In genomic region chr5:87340716-87341115, GRCh38 we compare ENCODE assay signal across 8 cellular contexts.
DNase-seq lines count a peak whose midpoint lies in the region; ATAC-seq and TF ChIP-seq lines count a peak whose summit lies in the region.

No MANE protein-coding gene starts in this region.

- no peaks in the 10 kb centered on the region for H4K20me1 ChIP-seq in smooth muscle cell (ENCODE audit: low read depth)

- TF ChIP-seq CTCF in right atrium auricular region (IDR thresholded peaks at IDR 0.05) (no peak), vagina (IDR thresholded peaks at IDR 0.05) (no peak), sigmoid colon (IDR thresholded peaks at IDR 0.05) (no peak), smooth muscle cell (IDR thresholded peaks at IDR 0.05; ENCODE audit: borderline replicate concordance, insufficient read depth, poor library complexity, severe bottlenecking) (no peak)

- H3K9me3 Mint-ChIP-seq in activated CD8-positive, alpha-beta T cell treated with anti-CD3 and anti-CD28 coated beads, Interleukin-2, amount 10 ng/mL, durations not matched to agents 7 days and 5 days (ENCODE audit: insufficient read depth): peaks cover 7% of the 10 kb centered on the region

- peaks cover 51% of the 10 kb centered on the region for H3K36me3 Mint-ChIP-seq in activated CD8-positive, alpha-beta T cell treated with anti-CD3 and anti-CD28 coated beads, Interleukin-2, amount 10 ng/mL, durations not matched to agents 7 days and 5 days (ENCODE audit: low read depth)

- DNase-seq in right atrium auricular region (ENCODE audit: low spot score) (no peak), Right ventricle myocardium inferior (ENCODE audit: missing footprints) (no peak), vagina (ENCODE audit: extremely low spot score in 2 of 2) (no peak), sigmoid colon (no peak), COLO829 (ENCODE audit: low spot score) (no peak), smooth muscle cell (lab: John Stamatoyannopoulos, UW; ENCODE audit: unreplicated experiment) (no peak)
- DNase-seq in activated CD8-positive, alpha-beta T cell treated with anti-CD3 and anti-CD28 coated beads, Interleukin-2, amount 10 ng/mL, durations not matched to agents 7 days and 5 days: peak; percentile 26

- no peak overlapping the region for H3K4me2 ChIP-seq in smooth muscle cell

- ATAC-seq in Right ventricle myocardium inferior (no peak), HG03097 (IDR thresholded peaks at IDR 0.05; ENCODE audit: low FRiP score, unreplicated experiment) (peak; percentile 100)
- peak; percentile 99 for ATAC-seq in activated CD8-positive, alpha-beta T cell treated with anti-CD3 and anti-CD28 coated beads, Interleukin-2, amount 10 ng/mL, durations not matched to agents 7 days and 5 days

- H3K9me3 ChIP-seq in right atrium auricular region (no peaks in the 10 kb centered on the region), vagina (no peaks in the 10 kb centered on the region), sigmoid colon (no peaks in the 10 kb centered on the region), smooth muscle cell (replicated peaks; ENCODE audit: low read depth) (no peaks in the 10 kb centered on the region)

- H3K4me3 Mint-ChIP-seq in activated CD8-positive, alpha-beta T cell treated with anti-CD3 and anti-CD28 coated beads, Interleukin-2, amount 10 ng/mL, durations not matched to agents 7 days and 5 days: peak overlapping the region; percentile 61

- H3K36me3 ChIP-seq in right atrium auricular region (peaks cover 31% of the 10 kb centered on the region), vagina (peaks cover 5 to 30% of the 10 kb centered on the region in 2 donors), sigmoid colon (peaks cover 0 to 49% (median 11%) of the 10 kb centered on the region in 4 donors), smooth muscle cell (ENCODE audit: low read depth) (peaks cover 34% of the 10 kb centered on the region)

- no peak overlapping the region for H3K9ac ChIP-seq in smooth muscle cell (ENCODE audit: low read depth)

- H3K4me3 ChIP-seq in right atrium auricular region (no peak overlapping the region), vagina (no peak overlapping the region), sigmoid colon (no peak overlapping the region), smooth muscle cell (no peak overlapping the region)

- no peaks in the 10 kb centered on the region for H3K27me3 ChIP-seq in right atrium auricular region
- H3K27me3 ChIP-seq in vagina: no peaks in the 10 kb centered on the region
- no peaks in the 10 kb centered on the region for H3K27me3 ChIP-seq in sigmoid colon
- no peaks in the 10 kb centered on the region for H3K27me3 ChIP-seq in smooth muscle cell (ENCODE audit: low read depth)

- H3K4me1 Mint-ChIP-seq in activated CD8-positive, alpha-beta T cell treated with anti-CD3 and anti-CD28 coated beads, Interleukin-2, amount 10 ng/mL, durations not matched to agents 7 days and 5 days (ENCODE audit: low read depth): peaks cover 22% of the 10 kb centered on the region

- POLR2A ChIA-PET in activated CD8-positive, alpha-beta T cell treated with anti-CD3 and anti-CD28 coated beads, Interleukin-2, amount 10 ng/mL, durations not matched to agents 7 days and 5 days (lab: Charles Lee): interaction anchor here (0.6 kb wide), 1 partner anchor 206 kb away, joined by 3 read pairs; no protein-coding TSS in a partner anchor

- no peaks in the 10 kb centered on the region for H3K27me3 Mint-ChIP-seq in activated CD8-positive, alpha-beta T cell treated with anti-CD3 and anti-CD28 coated beads, Interleukin-2, amount 10 ng/mL, durations not matched to agents 7 days and 5 days (ENCODE audit: low read depth)

- peak in 1 of 4 donors; percentile 40 for TF ChIP-seq EP300 in sigmoid colon (IDR thresholded peaks at IDR 0.05)

- H3K27ac ChIP-seq in right atrium auricular region: peak overlapping the region; percentile 2 to 19
- H3K27ac ChIP-seq in vagina: peak overlapping the region; percentile 11
- H3K27ac ChIP-seq in sigmoid colon: no peak overlapping the region
- H3K27ac ChIP-seq in smooth muscle cell (ENCODE audit: low read depth): no peak overlapping the region

- H3K4me1 ChIP-seq in right atrium auricular region (no peaks in the 10 kb centered on the region), vagina (peaks cover 4% of the 10 kb centered on the region), sigmoid colon (peaks cover 0 to 3% (median 0%) of the 10 kb centered on the region in 4 donors), smooth muscle cell (ENCODE audit: low read depth) (no peaks in the 10 kb centered on the region)

- no peak overlapping the region for H2AFZ ChIP-seq in smooth muscle cell (ENCODE audit: low read depth)

- intact Hi-C loops in Right ventricle myocardium inferior (cut with DNase I) (no loop called here), vagina (cut with DNase I) (no loop called here), sigmoid colon (cut with DNase I) (no loop called here)

- no peaks in the 10 kb centered on the region for H3K79me2 ChIP-seq in smooth muscle cell (ENCODE audit: low read depth)

- no peaks in the 10 kb centered on the region for H3F3A ChIP-seq in smooth muscle cell (ENCODE audit: low read depth)

- peak overlapping the region; percentile 89 for H3K27ac Mint-ChIP-seq in activated CD8-positive, alpha-beta T cell treated with anti-CD3 and anti-CD28 coated beads, Interleukin-2, amount 10 ng/mL, durations not matched to agents 7 days and 5 days

- WGBS in sigmoid colon, 2 donors: 39 to 69% methylated on average over 2 of the region's 2 CpGs
- WGBS in smooth muscle cell (ENCODE audit: low lambda C conversion rate): 92% methylated on average over 2 of the region's 2 CpGs

- CTCF ChIA-PET in activated CD8-positive, alpha-beta T cell treated with anti-CD3 and anti-CD28 coated beads, Interleukin-2, amount 10 ng/mL, durations not matched to agents 7 days and 5 days (lab: Charles Lee): interaction anchor here (0.6 to 1.2 kb wide), 2 partner anchors 8 to 71 kb away, joined by 3 read pairs; partner anchors contain the start of gene CCNH

- TF ChIP-seq POLR2A in vagina (IDR thresholded peaks at IDR 0.05): no peak
- no peak for TF ChIP-seq POLR2A in sigmoid colon (IDR thresholded peaks at IDR 0.05)

Comparison
In these comparisons a context has a peak if more than half of its experiments do, and no peak if none do; other contexts are left out.
1. H3K27ac ChIP-seq: peak in right atrium auricular region (2 of 2) and vagina (single experiment); none in sigmoid colon (0 of 4) and smooth muscle cell (single experiment).